ENCODE assay signal across 8 cellular contexts in the genomic region with DNA sequence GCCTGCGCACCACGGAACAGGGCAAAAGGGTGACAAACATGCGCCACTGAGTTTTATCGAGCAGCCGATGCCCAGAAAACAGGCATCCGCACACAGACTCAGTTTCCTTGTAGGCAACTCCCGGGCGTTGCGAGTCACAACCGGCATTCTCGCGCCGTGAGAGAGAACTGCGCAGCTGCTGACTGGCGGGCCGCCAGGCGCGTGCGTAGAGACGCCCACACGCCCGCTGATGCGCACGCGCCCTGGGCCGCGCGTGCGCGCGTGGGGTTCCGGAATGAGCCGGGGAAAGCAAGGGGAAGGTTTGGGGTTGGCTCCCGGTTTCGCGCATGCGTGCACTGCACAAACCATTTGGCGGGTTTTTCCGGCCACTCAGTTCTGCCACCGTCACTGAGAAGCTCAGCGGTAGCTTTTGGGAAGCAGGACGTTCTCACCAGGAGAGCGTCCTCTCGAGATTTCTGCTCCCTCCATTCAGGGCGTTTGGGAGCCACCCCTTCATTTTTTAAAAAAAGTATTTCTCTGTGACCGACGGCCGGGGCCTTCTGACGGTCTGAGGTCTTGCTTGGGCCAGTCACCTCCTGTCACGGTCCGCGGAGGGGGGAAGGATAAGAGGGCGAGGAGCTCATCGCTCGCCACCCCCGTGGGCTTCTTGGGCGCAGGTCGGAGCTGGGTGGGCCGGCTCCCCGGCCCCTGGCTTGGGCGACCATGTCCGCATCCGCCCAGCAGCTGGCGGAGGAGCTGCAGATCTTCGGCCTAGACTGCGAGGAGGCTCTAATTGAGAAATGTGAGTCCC. TPM values are rescaled to one million over a fixed set of nuclear protein-coding genes. Genes with fewer than 3 reads are reported as not detected.
DNase-seq lines count a peak whose midpoint lies in the region; ATAC-seq and TF ChIP-seq lines count a peak whose summit lies in the region.

A gene with protein sequence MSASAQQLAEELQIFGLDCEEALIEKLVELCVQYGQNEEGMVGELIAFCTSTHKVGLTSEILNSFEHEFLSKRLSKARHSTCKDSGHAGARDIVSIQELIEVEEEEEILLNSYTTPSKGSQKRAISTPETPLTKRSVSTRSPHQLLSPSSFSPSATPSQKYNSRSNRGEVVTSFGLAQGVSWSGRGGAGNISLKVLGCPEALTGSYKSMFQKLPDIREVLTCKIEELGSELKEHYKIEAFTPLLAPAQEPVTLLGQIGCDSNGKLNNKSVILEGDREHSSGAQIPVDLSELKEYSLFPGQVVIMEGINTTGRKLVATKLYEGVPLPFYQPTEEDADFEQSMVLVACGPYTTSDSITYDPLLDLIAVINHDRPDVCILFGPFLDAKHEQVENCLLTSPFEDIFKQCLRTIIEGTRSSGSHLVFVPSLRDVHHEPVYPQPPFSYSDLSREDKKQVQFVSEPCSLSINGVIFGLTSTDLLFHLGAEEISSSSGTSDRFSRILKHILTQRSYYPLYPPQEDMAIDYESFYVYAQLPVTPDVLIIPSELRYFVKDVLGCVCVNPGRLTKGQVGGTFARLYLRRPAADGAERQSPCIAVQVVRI (plus strand): TSS at position 372 of the 790 bp plus-strand sequence. CDS start 331 bp downstream, at position 703.

- peak; percentile 99 for DNase-seq in CD1c-positive myeloid dendritic cell (ENCODE audit: extremely low spot score)
- peak; percentile 97 for DNase-seq in NCI-H82 (lab: John Stamatoyannopoulos, UW)
- peak; percentile 95 to 97 for DNase-seq in activated CD4-positive, alpha-beta T cell treated with anti-CD3 and anti-CD28 coated beads, Interleukin-2, amount 50 U/mL, for 48 hours
- peak; percentile 94 to 95 for DNase-seq in dermis microvascular lymphatic vessel endothelial cell (ENCODE audit: low read depth in 2 of 2)
- peak; percentile 95 to 96 (median 96) for DNase-seq in right lobe of liver
- peak; percentile 97 for DNase-seq in stimulated activated CD4-positive, alpha-beta T cell treated with anti-CD3 and anti-CD28 coated beads, Interleukin-4, amount 100 ng/mL, for 24 hours

- ATAC-seq in GM19438 (IDR thresholded peaks at IDR 0.05; ENCODE audit: low read depth, unreplicated experiment): peak; percentile 80
- ATAC-seq in HG03571 (IDR thresholded peaks at IDR 0.05; ENCODE audit: unreplicated experiment): peak; percentile 79
- peak; percentile 88 to 92 (median 91) for ATAC-seq in right lobe of liver

- peaks cover 0 to 9% (median 4%) of the 10 kb centered on the region in 4 donors for H3K4me1 ChIP-seq in right lobe of liver

- intact Hi-C loops in right lobe of liver (cut with DNase I): no loop called here

- H3K4me3 ChIP-seq in right lobe of liver: peak within 1 kb of the TSS; percentile 65 to 82 (median 69)

- peak; percentile 81 for TF ChIP-seq POLR2A in right lobe of liver (IDR thresholded peaks at IDR 0.05)

- 0% methylated on average over 3 of the region's 66 CpGs for WGBS in right lobe of liver (ENCODE audit: insufficient coverage, low coverage, low lambda C conversion rate, missing lambda C conversion rate)

- H3K27ac ChIP-seq in right lobe of liver: peak within 1 kb of the TSS; percentile 73 to 85 (median 82)

- no peaks in the 10 kb centered on the region for H3K9me3 ChIP-seq in right lobe of liver

- no peak for TF ChIP-seq CTCF in right lobe of liver (IDR thresholded peaks at IDR 0.05)

- no peaks in the 10 kb centered on the region for H3K36me3 ChIP-seq in right lobe of liver

- no peaks in the 10 kb centered on the region for H3K27me3 ChIP-seq in right lobe of liver

RNA-seq across cellular contexts. Expression of the gene that starts here (rescaled TPM):
- total RNA-seq in dermis microvascular lymphatic vessel endothelial cell: 4.7 and 5.7 TPM in 2 replicates
- 1 to 10 TPM; 1.8 to 8.4 (median 3.5) TPM for total RNA-seq in right lobe of liver

Comparison
In these comparisons a context has a peak if more than half of its experiments do, and no peak if none do; other contexts are left out.
1. Peak in every context shown above with its lines: DNase-seq, ATAC-seq, H3K4me3 ChIP-seq and H3K27ac ChIP-seq.